In the genomic region with DNA sequence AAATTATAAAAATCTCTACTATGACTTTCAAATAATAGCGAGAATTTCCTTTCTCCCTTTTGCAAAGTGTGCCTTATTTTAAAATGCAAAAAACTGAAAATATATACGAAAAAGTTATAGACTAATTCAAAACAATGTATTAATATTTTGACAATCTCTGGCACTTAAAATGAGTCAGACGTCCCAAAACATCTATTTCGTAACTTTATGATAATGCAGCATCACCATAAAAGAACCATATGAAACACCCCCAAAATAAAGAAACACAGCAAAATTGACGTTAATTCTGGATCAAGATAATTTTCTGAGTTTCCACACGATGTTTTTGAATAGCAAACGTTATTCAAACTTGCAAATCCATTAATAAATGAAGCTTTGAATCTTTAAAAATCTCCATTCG, we compare ENCODE assay signal across 1 cellular context.
TF ChIP-seq lines count a peak whose summit lies in the region.

No MANE protein-coding gene starts in this region.

TF ChIP-seq in H1, 55 proteins besides CTCF, POLR2A, EP300 and RAD21:
- TF ChIP-seq POU5F1 (IDR thresholded peaks at IDR 0.05; ENCODE audit: low read depth, low read length) (no peak), TEAD4 (IDR thresholded peaks at IDR 0.05; ENCODE audit: low read depth, low read length) (no peak)
